ENCODE assay signal across 29 cellular contexts in the genomic region with DNA sequence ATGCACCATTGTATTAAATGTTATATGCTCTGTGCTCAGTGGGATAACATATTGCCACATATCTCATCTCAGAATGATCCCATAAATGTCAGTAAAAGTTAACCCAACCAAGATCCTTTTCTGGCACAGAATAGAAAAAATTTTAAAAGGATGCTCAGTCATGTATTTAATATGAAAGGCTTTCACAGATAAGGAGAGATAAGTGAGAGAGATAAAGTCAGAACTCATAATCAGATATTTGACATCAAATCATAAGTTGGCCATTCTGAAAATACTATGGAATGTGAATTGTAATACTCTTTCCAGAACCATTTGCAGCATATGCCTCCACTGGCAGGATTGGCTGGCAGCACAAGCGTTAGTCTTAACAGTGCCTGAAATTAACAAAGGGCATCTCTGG.
"Had no signal": no experiment of that assay in that cellular context is flagged by ENCODE, and none has a peak within 500 bp of the region (broad histone marks: within the 10 kb centered on the region; RNA-seq: fewer than 3 reads in every experiment).

No MANE protein-coding gene starts in this region.

- H3K9me3 Mint-ChIP-seq: dendritic cell treated with granulocyte-macrophage colony-stimulating factor and Interleukin-4, amounts not matched to agents 40 ng/mL and 50 ng/mL, for 4 days; effector memory CD8-positive, alpha-beta T cell; endodermal cell had no signal

- H3K4me1 Mint-ChIP-seq: endodermal cell had no signal

- H3K27ac Mint-ChIP-seq: dendritic cell treated with granulocyte-macrophage colony-stimulating factor and Interleukin-4, amounts not matched to agents 40 ng/mL and 50 ng/mL, for 4 days; effector memory CD8-positive, alpha-beta T cell; endodermal cell had no signal

- H3K4me3 Mint-ChIP-seq: dendritic cell treated with granulocyte-macrophage colony-stimulating factor and Interleukin-4, amounts not matched to agents 40 ng/mL and 50 ng/mL, for 4 days; effector memory CD8-positive, alpha-beta T cell; endodermal cell had no signal

- H2AFZ ChIP-seq: hepatocyte had no signal

- FAIRE-seq: endometrium, endothelial cell of umbilical vein, frontal cortex had no signal

- H3K27me3 Mint-ChIP-seq: dendritic cell treated with granulocyte-macrophage colony-stimulating factor and Interleukin-4, amounts not matched to agents 40 ng/mL and 50 ng/mL, for 4 days; effector memory CD8-positive, alpha-beta T cell had no signal

- H3K27ac ChIP-seq: coronary artery, dorsolateral prefrontal cortex, epithelial cell of prostate, esophagus muscularis mucosa, esophagus squamous epithelium, foreskin keratinocyte, gastrocnemius medialis, gastroesophageal sphincter, heart left ventricle, heart right ventricle, hepatocyte had no signal

- H3K4me2 ChIP-seq: hepatocyte had no signal

- H3K4me3 ChIP-seq: coronary artery, dorsolateral prefrontal cortex, esophagus muscularis mucosa, esophagus squamous epithelium, gastrocnemius medialis, gastroesophageal sphincter, heart left ventricle, heart right ventricle, hepatocyte had no signal

- ATAC-seq: effector memory CD8-positive, alpha-beta T cell; esophagus mucosa; foreskin keratinocyte; gastrocnemius medialis; gastroesophageal sphincter; heart left ventricle; heart right ventricle had no signal

- H3K79me2 ChIP-seq: hepatocyte had no signal

- DNase-seq: cortex of kidney; dermis blood vessel endothelial cell; dorsolateral prefrontal cortex; effector CD4-positive, alpha-beta T cell; effector CD8-positive, alpha-beta T cell; effector memory CD4-positive, alpha-beta T cell; effector memory CD8-positive, alpha-beta T cell; endodermal cell; erythroblast; esophagus squamous epithelium; foreskin fibroblast; foreskin keratinocyte; foreskin melanocyte; gastrocnemius medialis; glutamatergic neuron; head of caudate nucleus; heart left ventricle; heart right ventricle; hippocampal formation had no signal

- H3K9me3 ChIP-seq: esophagus muscularis mucosa, esophagus squamous epithelium, gastrocnemius medialis, gastroesophageal sphincter, heart left ventricle, heart right ventricle had no signal

- H3K27me3 ChIP-seq: dorsolateral prefrontal cortex, esophagus muscularis mucosa, esophagus squamous epithelium, foreskin keratinocyte, gastrocnemius medialis, gastroesophageal sphincter, heart left ventricle, heart right ventricle, hepatocyte had no signal
